8 cellular contexts compared by ENCODE assay signal in the genomic region with DNA sequence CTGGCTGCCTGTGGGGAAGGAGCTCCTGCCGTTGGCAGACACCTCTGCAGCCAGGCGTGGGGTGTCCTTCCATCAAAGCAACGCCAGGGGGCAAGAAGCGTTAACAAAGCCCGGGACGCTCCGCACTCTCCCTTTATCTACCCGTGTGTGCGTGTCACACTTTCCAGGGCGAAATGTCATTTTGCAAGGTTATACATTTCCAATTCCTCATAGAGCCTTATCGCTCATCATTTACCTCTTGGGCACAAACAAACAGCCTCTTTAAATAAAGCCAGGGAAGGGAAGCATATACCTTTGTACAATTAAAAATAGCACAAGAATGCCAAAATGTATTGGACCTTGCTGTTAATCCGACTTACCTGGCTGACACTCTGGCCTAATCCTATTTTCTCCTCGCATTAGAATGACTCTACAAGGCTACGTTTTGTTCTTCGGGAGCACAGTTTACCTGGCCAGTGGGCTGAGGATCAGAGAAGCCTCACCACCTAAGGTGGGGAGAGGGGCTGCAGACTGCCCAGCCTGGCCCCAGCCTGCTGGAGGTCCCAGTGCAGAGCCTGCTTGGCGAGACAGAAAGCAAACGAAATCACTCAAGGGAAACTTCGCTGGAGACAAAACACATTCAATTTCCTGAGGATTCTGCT.
DNase-seq lines count a peak whose midpoint lies in the region; ATAC-seq and TF ChIP-seq lines count a peak whose summit lies in the region.

No MANE protein-coding gene starts in this region.

- H3K27ac ChIP-seq in neural progenitor cell, result no peak overlapping the region

- TF ChIP-seq CTCF in neural progenitor cell (IDR thresholded peaks at IDR 0.05), result peak; percentile 78

- no peaks in the 10 kb centered on the region for H3K79me2 ChIP-seq in neural progenitor cell (ENCODE audit: low read depth)

- H3K4me1 Mint-ChIP-seq in neural progenitor cell, result peaks cover 57% of the 10 kb centered on the region

- peaks cover 4% of the 10 kb centered on the region for H3K9me3 Mint-ChIP-seq in neural progenitor cell

- peak; percentile 56 for DNase-seq in DMS114 treated with DMSO at 0.1 percent for 48 hours (lab: John Stamatoyannopoulos, UW; ENCODE audit: unreplicated experiment)
- DNase-seq in HuH-7.5 (ENCODE audit: low spot score), result peak; percentile 98
- DNase-seq in OCI-M1 (lab: John Stamatoyannopoulos, UW), result peak; percentile 77
- DNase-seq in activated T-cell treated with anti-CD3 and anti-CD28 coated beads, Interleukin-2, amount 50 U/mL, for 1 hour, result peak; percentile 62
- DNase-seq in fibroblast of gingiva (ENCODE audit: low read depth), result peak; percentile 58
- DNase-seq in neural progenitor cell (ENCODE audit: low spot score), result peak; percentile 92
- peak; percentile 35 for DNase-seq in stromal cell of bone marrow (ENCODE audit: low read depth)

- peak; percentile 95 for ATAC-seq in GM21515 (IDR thresholded peaks at IDR 0.05; ENCODE audit: unreplicated experiment)

- H4K20me1 ChIP-seq in neural progenitor cell (ENCODE audit: low read depth), result peaks cover 80% of the 10 kb centered on the region

- H3K27me3 Mint-ChIP-seq in neural progenitor cell (ENCODE audit: insufficient read depth, low read depth), result peaks cover 75% of the 10 kb centered on the region

- no peak overlapping the region for H2AFZ ChIP-seq in neural progenitor cell (replicated peaks)

- no peaks in the 10 kb centered on the region for H3K9me3 ChIP-seq in neural progenitor cell (ENCODE audit: low read depth)

- H3K9ac ChIP-seq in neural progenitor cell, result no peak overlapping the region

- H3K27me3 ChIP-seq in neural progenitor cell, result peaks cover 100% of the 10 kb centered on the region

- no peaks in the 10 kb centered on the region for H3K36me3 ChIP-seq in neural progenitor cell

- peaks cover 8% of the 10 kb centered on the region for H3K4me1 ChIP-seq in neural progenitor cell

- H3K4me3 ChIP-seq in neural progenitor cell, result no peak overlapping the region

- peaks cover 28% of the 10 kb centered on the region for H3F3A ChIP-seq in neural progenitor cell (ENCODE audit: low read depth)

- no peaks in the 10 kb centered on the region for H3K36me3 Mint-ChIP-seq in neural progenitor cell

- peak overlapping the region; percentile 77 for H3K4me3 Mint-ChIP-seq in neural progenitor cell

- no peak overlapping the region for H3K27ac Mint-ChIP-seq in neural progenitor cell

- no peak overlapping the region for H3K4me2 ChIP-seq in neural progenitor cell

Comparison
In these comparisons a context has a peak if more than half of its experiments do, and no peak if none do; other contexts are left out.
1. DNase-seq: peak in every context shown above with its lines; median percentile 98 in HuH-7.5; 92 in neural progenitor cell; 77 in OCI-M1; 62 in activated T-cell treated with anti-CD3 and anti-CD28 coated beads, Interleukin-2, amount 50 U/mL, for 1 hour; 58 in fibroblast of gingiva; 56 in DMS114 treated with DMSO at 0.1 percent for 48 hours; 35 in stromal cell of bone marrow.